Comparison of ENCODE assay signal across 12 cellular contexts in the genomic region with DNA sequence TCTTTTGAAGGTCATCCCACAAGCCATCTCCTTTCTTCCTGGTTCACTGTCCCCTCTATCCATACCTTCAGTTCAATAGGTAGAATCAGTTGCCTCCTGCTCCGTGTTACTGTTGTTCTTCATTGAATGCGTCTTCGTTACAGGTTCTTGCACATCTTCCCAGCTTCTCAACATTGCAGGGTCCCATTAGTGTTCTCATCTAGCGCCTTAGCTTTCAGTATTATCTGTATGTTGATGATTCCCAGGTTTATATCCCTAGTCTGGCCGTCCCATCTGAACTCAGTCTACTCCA. TPM values are rescaled to one million over a fixed set of nuclear protein-coding genes. Genes with fewer than 3 reads are reported as not detected.
DNase-seq lines count a peak whose midpoint lies in the region; ATAC-seq and TF ChIP-seq lines count a peak whose summit lies in the region.
"Had no signal": no experiment of that assay in that cellular context is flagged by ENCODE, and none has a peak within 500 bp of the region (broad histone marks: within the 10 kb centered on the region; RNA-seq: fewer than 3 reads in every experiment).

No MANE protein-coding gene starts in this region.

- no peak overlapping the region for H3K4me3 ChIP-seq in BLaER1
- peak overlapping the region; percentile 75; the same call in 1 of the 2 replicates for H3K4me3 ChIP-seq in GM23338

- H3K4me1 Mint-ChIP-seq in GM23338 (peaks cover 9% of the 10 kb centered on the region), naive B cell (peaks cover 32 to 57% (median 33%) of the 10 kb centered on the region in 3 donors)
- peaks cover 30% of the 10 kb centered on the region for H3K4me1 Mint-ChIP-seq in activated naive CD8-positive, alpha-beta T cell treated with anti-CD3 and anti-CD28 coated beads, Interleukin-2, amount 10 ng/mL, durations not matched to agents 7 days and 5 days

- POLR2A ChIA-PET in activated naive CD8-positive, alpha-beta T cell treated with anti-CD3 and anti-CD28 coated beads, Interleukin-2, amount 10 ng/mL, durations not matched to agents 7 days and 5 days (lab: Charles Lee): no interaction called here

- H3K9me2 ChIP-seq in GM23338 (ENCODE audit: insufficient read depth): no peaks in the 10 kb centered on the region

- peak overlapping the region; percentile 84 for H3K4me2 ChIP-seq in BLaER1
- peak overlapping the region; percentile 76 for H3K4me2 ChIP-seq in GM23338

- no peak for TF ChIP-seq CTCF in GM23338 (conservative IDR thresholded peaks at IDR 0.05; ENCODE audit: low read depth in 2 of 2)

- H3K27me3 ChIP-seq in BLaER1 (no peaks in the 10 kb centered on the region), GM23338 (ENCODE audit: insufficient read depth) (no peaks in the 10 kb centered on the region)
- H3K27me3 ChIP-seq: esophagus muscularis mucosa had no signal

- peaks cover 6% of the 10 kb centered on the region; the same call in 1 of the 2 replicates for H3K36me3 ChIP-seq in BLaER1
- no peaks in the 10 kb centered on the region for H3K36me3 ChIP-seq in GM23338 (ENCODE audit: insufficient read depth)
- H3K36me3 ChIP-seq: esophagus muscularis mucosa had no signal

- 0 out of 3 replicates have a peak, but pooled peaks cover 3% of the 10 kb centered on the region for H3K36me3 Mint-ChIP-seq in GM23338 (ENCODE audit: low read depth)
- peaks cover 15% of the 10 kb centered on the region for H3K36me3 Mint-ChIP-seq in activated naive CD8-positive, alpha-beta T cell treated with anti-CD3 and anti-CD28 coated beads, Interleukin-2, amount 10 ng/mL, durations not matched to agents 7 days and 5 days
- H3K36me3 Mint-ChIP-seq in naive B cell: peaks cover 7 to 10% of the 10 kb centered on the region in 2 donors

- H3K4me1 ChIP-seq in BLaER1: peaks cover 27% of the 10 kb centered on the region
- no peaks in the 10 kb centered on the region for H3K4me1 ChIP-seq in GM23338 (ENCODE audit: insufficient read depth)

- H3K4me3 Mint-ChIP-seq in GM23338 (peak overlapping the region; percentile 48), naive B cell (peak overlapping the region in 6 of 8 donors; percentile 17 to 98 (median 50))
- peak overlapping the region; percentile 25 for H3K4me3 Mint-ChIP-seq in activated naive CD8-positive, alpha-beta T cell treated with anti-CD3 and anti-CD28 coated beads, Interleukin-2, amount 10 ng/mL, durations not matched to agents 7 days and 5 days

- peaks cover 7% of the 10 kb centered on the region for H3K27me3 Mint-ChIP-seq in GM23338 (ENCODE audit: insufficient read depth, low read depth, poor library complexity)
- no peaks in the 10 kb centered on the region for H3K27me3 Mint-ChIP-seq in activated naive CD8-positive, alpha-beta T cell treated with anti-CD3 and anti-CD28 coated beads, Interleukin-2, amount 10 ng/mL, durations not matched to agents 7 days and 5 days
- H3K27me3 Mint-ChIP-seq in naive B cell: no peaks in the 10 kb centered on the region

- H3K27ac ChIP-seq in BLaER1: no peak overlapping the region
- no peak overlapping the region for H3K27ac ChIP-seq in GM23338 (ENCODE audit: low read depth)
- H3K27ac ChIP-seq: esophagus muscularis mucosa had no signal

- H3K9me3 Mint-ChIP-seq in GM23338 (no peaks in the 10 kb centered on the region), naive B cell (no peaks in the 10 kb centered on the region)
- no peaks in the 10 kb centered on the region for H3K9me3 Mint-ChIP-seq in activated naive CD8-positive, alpha-beta T cell treated with anti-CD3 and anti-CD28 coated beads, Interleukin-2, amount 10 ng/mL, durations not matched to agents 7 days and 5 days

- peaks cover 67% of the 10 kb centered on the region for H3K79me2 ChIP-seq in GM23338 (replicated peaks; ENCODE audit: insufficient read depth)

- peaks cover 4% of the 10 kb centered on the region; the same call in 1 of the 2 replicates for H3F3A ChIP-seq in GM23338 (replicated peaks; ENCODE audit: low read depth)

- H3K27ac Mint-ChIP-seq in GM23338 (no peak overlapping the region), naive B cell (peak overlapping the region in 5 of 6 donors; percentile 5 to 73 (median 13))
- no peak overlapping the region for H3K27ac Mint-ChIP-seq in activated naive CD8-positive, alpha-beta T cell treated with anti-CD3 and anti-CD28 coated beads, Interleukin-2, amount 10 ng/mL, durations not matched to agents 7 days and 5 days

- DNase-seq in GM23338 (ENCODE audit: low spot score): no peak
- DNase-seq in activated naive CD8-positive, alpha-beta T cell treated with anti-CD3 and anti-CD28 coated beads, Interleukin-2, amount 10 ng/mL, durations not matched to agents 7 days and 5 days: no peak
- DNase-seq in naive B cell: no peak
- DNase-seq in NCI-H82 (lab: John Stamatoyannopoulos, UW): no peak
- DNase-seq: NCI-H2171 treated with DMSO at 0.1 percent for 48 hours had no signal

- H3K9ac ChIP-seq in BLaER1: no peak overlapping the region

- no peak overlapping the region for H2AFZ ChIP-seq in GM23338

- H4K20me1 ChIP-seq in BLaER1 (peaks cover 15% of the 10 kb centered on the region; the same call in 1 of the 2 replicates), GM23338 (replicated peaks; ENCODE audit: insufficient read depth) (peaks cover 14% of the 10 kb centered on the region; the same call in 1 of the 2 replicates)

- H3K9me3 ChIP-seq in BLaER1: no peaks in the 10 kb centered on the region
- H3K9me3 ChIP-seq: esophagus muscularis mucosa had no signal

- ATAC-seq in GM23338 (no peak), naive B cell (ENCODE audit: low read depth in 2 of 2) (no peak), GM18868 (IDR thresholded peaks at IDR 0.05; ENCODE audit: unreplicated experiment) (no peak), HG03108 (IDR thresholded peaks at IDR 0.05; ENCODE audit: unreplicated experiment) (no peak), HG02571 (IDR thresholded peaks at IDR 0.05; ENCODE audit: unreplicated experiment) (no peak)
- ATAC-seq in activated naive CD8-positive, alpha-beta T cell treated with anti-CD3 and anti-CD28 coated beads, Interleukin-2, amount 10 ng/mL, durations not matched to agents 7 days and 5 days (ENCODE audit: low read depth): no peak
- ATAC-seq: left lobe of liver, sciatic nerve had no signal

TF ChIP-seq in GM23338, 12 proteins besides CTCF, POLR2A, EP300 and RAD21 (continues in another document):
- TF ChIP-seq, protein P1, sequence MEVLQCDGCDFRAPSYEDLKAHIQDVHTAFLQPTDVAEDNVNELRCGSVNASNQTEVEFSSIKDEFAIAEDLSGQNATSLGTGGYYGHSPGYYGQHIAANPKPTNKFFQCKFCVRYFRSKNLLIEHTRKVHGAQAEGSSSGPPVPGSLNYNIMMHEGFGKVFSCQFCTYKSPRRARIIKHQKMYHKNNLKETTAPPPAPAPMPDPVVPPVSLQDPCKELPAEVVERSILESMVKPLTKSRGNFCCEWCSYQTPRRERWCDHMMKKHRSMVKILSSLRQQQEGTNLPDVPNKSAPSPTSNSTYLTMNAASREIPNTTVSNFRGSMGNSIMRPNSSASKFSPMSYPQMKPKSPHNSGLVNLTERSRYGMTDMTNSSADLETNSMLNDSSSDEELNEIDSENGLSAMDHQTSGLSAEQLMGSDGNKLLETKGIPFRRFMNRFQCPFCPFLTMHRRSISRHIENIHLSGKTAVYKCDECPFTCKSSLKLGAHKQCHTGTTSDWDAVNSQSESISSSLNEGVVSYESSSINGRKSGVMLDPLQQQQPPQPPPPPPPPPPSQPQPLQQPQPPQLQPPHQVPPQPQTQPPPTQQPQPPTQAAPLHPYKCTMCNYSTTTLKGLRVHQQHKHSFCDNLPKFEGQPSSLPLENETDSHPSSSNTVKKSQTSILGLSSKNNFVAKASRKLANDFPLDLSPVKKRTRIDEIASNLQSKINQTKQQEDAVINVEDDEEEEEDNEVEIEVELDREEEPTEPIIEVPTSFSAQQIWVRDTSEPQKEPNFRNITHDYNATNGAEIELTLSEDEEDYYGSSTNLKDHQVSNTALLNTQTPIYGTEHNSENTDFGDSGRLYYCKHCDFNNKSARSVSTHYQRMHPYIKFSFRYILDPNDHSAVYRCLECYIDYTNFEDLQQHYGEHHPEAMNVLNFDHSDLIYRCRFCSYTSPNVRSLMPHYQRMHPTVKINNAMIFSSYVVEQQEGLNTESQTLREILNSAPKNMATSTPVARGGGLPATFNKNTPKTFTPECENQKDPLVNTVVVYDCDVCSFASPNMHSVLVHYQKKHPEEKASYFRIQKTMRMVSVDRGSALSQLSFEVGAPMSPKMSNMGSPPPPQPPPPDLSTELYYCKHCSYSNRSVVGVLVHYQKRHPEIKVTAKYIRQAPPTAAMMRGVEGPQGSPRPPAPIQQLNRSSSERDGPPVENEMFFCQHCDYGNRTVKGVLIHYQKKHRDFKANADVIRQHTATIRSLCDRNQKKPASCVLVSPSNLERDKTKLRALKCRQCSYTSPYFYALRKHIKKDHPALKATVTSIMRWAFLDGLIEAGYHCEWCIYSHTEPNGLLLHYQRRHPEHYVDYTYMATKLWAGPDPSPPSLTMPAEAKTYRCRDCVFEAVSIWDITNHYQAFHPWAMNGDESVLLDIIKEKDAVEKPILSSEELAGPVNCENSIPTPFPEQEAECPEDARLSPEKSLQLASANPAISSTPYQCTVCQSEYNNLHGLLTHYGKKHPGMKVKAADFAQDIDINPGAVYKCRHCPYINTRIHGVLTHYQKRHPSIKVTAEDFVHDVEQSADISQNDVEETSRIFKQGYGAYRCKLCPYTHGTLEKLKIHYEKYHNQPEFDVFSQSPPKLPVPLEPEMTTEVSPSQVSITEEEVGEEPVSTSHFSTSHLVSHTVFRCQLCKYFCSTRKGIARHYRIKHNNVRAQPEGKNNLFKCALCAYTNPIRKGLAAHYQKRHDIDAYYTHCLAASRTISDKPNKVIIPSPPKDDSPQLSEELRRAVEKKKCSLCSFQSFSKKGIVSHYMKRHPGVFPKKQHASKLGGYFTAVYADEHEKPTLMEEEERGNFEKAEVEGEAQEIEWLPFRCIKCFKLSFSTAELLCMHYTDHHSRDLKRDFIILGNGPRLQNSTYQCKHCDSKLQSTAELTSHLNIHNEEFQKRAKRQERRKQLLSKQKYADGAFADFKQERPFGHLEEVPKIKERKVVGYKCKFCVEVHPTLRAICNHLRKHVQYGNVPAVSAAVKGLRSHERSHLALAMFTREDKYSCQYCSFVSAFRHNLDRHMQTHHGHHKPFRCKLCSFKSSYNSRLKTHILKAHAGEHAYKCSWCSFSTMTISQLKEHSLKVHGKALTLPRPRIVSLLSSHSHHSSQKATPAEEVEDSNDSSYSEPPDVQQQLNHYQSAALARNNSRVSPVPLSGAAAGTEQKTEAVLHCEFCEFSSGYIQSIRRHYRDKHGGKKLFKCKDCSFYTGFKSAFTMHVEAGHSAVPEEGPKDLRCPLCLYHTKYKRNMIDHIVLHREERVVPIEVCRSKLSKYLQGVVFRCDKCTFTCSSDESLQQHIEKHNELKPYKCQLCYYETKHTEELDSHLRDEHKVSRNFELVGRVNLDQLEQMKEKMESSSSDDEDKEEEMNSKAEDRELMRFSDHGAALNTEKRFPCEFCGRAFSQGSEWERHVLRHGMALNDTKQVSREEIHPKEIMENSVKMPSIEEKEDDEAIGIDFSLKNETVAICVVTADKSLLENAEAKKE (CRISPR knock-in tag; IDR thresholded peaks at IDR 0.05): no peak
- TF ChIP-seq POLR2AphosphoS5 (IDR thresholded peaks at IDR 0.05; ENCODE audit: low read depth): no peak

RNA-seq across cellular contexts. Expression of a gene that starts 2.0 kb away (rescaled TPM):
- 77.6 and 80.2 TPM in 2 replicates for total RNA-seq in GM23338 (2014; rRNA removed; shearing (Covaris generic))
- polyA plus RNA-seq in GM23338 (2016; fragmentation: Nextera tagmentation; extraction: Ambion mirVana) (99.2 and 110 TPM in 2 replicates), naive B cell (ENCODE audit: low read depth in 6 of 6) (10 to 100 TPM; 55.0 to 78.4 (median 66.6) TPM)
- total RNA-seq in activated naive CD8-positive, alpha-beta T cell treated with anti-CD3 and anti-CD28 coated beads, Interleukin-2, amount 10 ng/mL, durations not matched to agents 7 days and 5 days: 10 to 100 TPM; 52.3 to 60.9 TPM

Comparison
In these comparisons a context has a peak if more than half of its experiments do, and no peak if none do; other contexts are left out.
1. H3K27ac Mint-ChIP-seq: peak in naive B cell (5 of 6); none in GM23338 (single experiment) and activated naive CD8-positive, alpha-beta T cell treated with anti-CD3 and anti-CD28 coated beads, Interleukin-2, amount 10 ng/mL, durations not matched to agents 7 days and 5 days (single experiment).
2. Peak in every context shown above with its lines, with median percentiles within 50 percentile points of each other: H3K4me3 Mint-ChIP-seq.